ENCODE assay signal across 18 cellular contexts in the genomic region with DNA sequence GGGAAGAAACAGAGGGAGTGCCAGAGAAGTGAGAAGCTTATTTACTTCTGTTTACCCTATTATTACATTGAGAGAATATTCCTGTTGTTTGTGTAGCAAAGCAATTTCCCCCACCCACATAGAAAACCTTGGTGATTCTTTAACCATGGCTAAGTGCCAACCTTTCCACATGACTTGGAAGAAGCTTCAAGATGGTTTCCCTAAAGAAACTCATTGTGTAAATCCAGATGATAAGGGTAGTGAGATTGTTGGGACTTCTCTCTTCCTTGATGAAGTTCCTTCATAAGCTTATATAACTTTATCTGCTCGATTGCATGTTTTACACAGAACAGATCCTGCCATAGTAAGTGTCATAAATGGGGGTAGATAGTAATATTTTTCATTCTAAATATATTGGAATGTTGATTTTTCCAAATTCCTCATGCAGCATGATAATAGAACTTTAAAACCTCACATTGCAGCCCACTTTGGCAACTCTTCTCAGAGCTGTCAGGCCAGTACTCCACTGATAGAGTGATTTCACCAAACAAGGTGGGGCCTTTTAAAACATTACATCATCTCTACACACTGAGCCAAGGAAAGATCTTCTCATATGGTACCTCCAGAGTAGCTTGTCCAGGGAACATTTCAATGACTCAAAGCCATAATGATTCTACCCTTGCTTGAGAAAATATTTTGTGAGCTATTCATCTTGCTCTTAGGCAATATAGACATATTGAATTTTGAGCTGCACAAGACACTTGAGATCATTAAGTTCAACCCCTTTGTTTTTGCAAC. TPM values are rescaled to one million over a fixed set of nuclear protein-coding genes. Genes with fewer than 3 reads are reported as not detected.
A peak's percentile ranks its signal among the peaks of the same experiment; 100 is the strongest.
DNase-seq lines count a peak whose midpoint lies in the region; ATAC-seq, FAIRE-seq and TF ChIP-seq lines count a peak whose summit lies in the region.
"Had no signal": no experiment of that assay in that cellular context is flagged by ENCODE, and none has a peak within 500 bp of the region (broad histone marks: within the 10 kb centered on the region; RNA-seq: fewer than 3 reads in every experiment).

No MANE protein-coding gene starts in this region.

- in situ Hi-C loops in brain microvascular endothelial cell (cut with HindIII; ENCODE audit: low pct_ligation_motif_present, low sequenced_read_pairs) = no loop called here

- peak; percentile 81 for FAIRE-seq in keratinocyte (lab: Jason Lieb, UNC)

- H3K4me2 ChIP-seq in keratinocyte (ENCODE audit: control insufficient read depth, extremely low read depth, insufficient read depth, low read depth, low read length) = no peak overlapping the region

- no peak for ATAC-seq in activated CD4-positive, CD25-positive, alpha-beta regulatory T cell treated with anti-CD3 and anti-CD28 coated beads, Interleukin-2, amount 50 U/mL, for 24 hours

- no peak for TF ChIP-seq CTCF in brain microvascular endothelial cell (IDR thresholded peaks at IDR 0.05; ENCODE audit: low read depth, low read length, missing control alignments)
- TF ChIP-seq CTCF in keratinocyte (optimal IDR thresholded peaks at IDR 0.05 in 1 of 3, IDR thresholded peaks at IDR 0.05 in 1 of 3, conservative IDR thresholded peaks at IDR 0.05 in 1 of 3; ENCODE audit: extremely low read depth in 1 of 3, insufficient read depth in 2 of 3, low read length in 3 of 3) = no peak

- DNase-seq in HS-5 (ENCODE audit: low read depth) = peak; percentile 83
- peak; percentile 62 for DNase-seq in brain microvascular endothelial cell
- peak; percentile 58 for DNase-seq in keratinocyte (ENCODE audit: low read depth, low spot score)
- DNase-seq in DMS114 treated with DMSO at 0.1 percent for 48 hours (lab: John Stamatoyannopoulos, UW; ENCODE audit: unreplicated experiment) = no peak
- no peak for DNase-seq in T1000 (lab: John Stamatoyannopoulos, UW)
- DNase-seq in substantia nigra (lab: John Stamatoyannopoulos, UW) = no peak
- DNase-seq: activated CD4-positive, alpha-beta T cell treated with anti-CD3 and anti-CD28 coated beads for 48 hours; activated T-cell treated with anti-CD3 and anti-CD28 coated beads, Interleukin-2, amount 50 U/mL, for 48 hours; AML-193; amniotic stem cell; effector memory CD4-positive, alpha-beta T cell; H7; NCI-H2171 treated with DMSO at 0.1 percent for 48 hours; stimulated activated CD4-positive, alpha-beta T cell treated with anti-CD3 and anti-CD28 coated beads, Interleukin-2, amount 100 ng/mL, for 24 hours had no signal

- no peaks in the 10 kb centered on the region for H3K9me3 ChIP-seq in keratinocyte (ENCODE audit: control insufficient read depth, low read depth, low read length)
- H3K9me3 ChIP-seq: vagina had no signal

- H2AFZ ChIP-seq in ACC112 (ENCODE audit: low read length, unreplicated experiment) (peak overlapping the region; percentile 40), keratinocyte (ENCODE audit: control insufficient read depth, low read length) (no peak overlapping the region)
- H2AFZ ChIP-seq: parathyroid adenoma had no signal

- H4K20me1 ChIP-seq in keratinocyte (ENCODE audit: control insufficient read depth, extremely low read depth, insufficient read depth, low read length) = no peaks in the 10 kb centered on the region

- peaks cover 18% of the 10 kb centered on the region for H3K4me1 ChIP-seq in ACC112 (ENCODE audit: control insufficient read depth, insufficient read depth, low read length, unreplicated experiment)
- H3K4me1 ChIP-seq in keratinocyte (ENCODE audit: control insufficient read depth, extremely low read depth, insufficient read depth, low read length) = peaks cover 6% of the 10 kb centered on the region
- H3K4me1 ChIP-seq: parathyroid adenoma, vagina had no signal

- no peaks in the 10 kb centered on the region for H3K9me1 ChIP-seq in keratinocyte (ENCODE audit: control insufficient read depth, extremely low read depth, insufficient read depth, low read length)

- H3K36me3 ChIP-seq in ACC112 (ENCODE audit: insufficient read depth, low read length) (no peaks in the 10 kb centered on the region), brain microvascular endothelial cell (replicated peaks) (no peaks in the 10 kb centered on the region), keratinocyte (ENCODE audit: control insufficient read depth in 2 of 2, extremely low read depth in 1 of 2, insufficient read depth in 2 of 2, low read length in 2 of 2) (no peaks in the 10 kb centered on the region)
- H3K36me3 ChIP-seq: vagina had no signal

- H3K27me3 ChIP-seq in ACC112 (ENCODE audit: insufficient read depth, low read length) = no peaks in the 10 kb centered on the region
- no peaks in the 10 kb centered on the region for H3K27me3 ChIP-seq in brain microvascular endothelial cell (replicated peaks)
- H3K27me3 ChIP-seq in keratinocyte (ENCODE audit: control insufficient read depth, extremely low read depth, insufficient read depth, low read length) = no peaks in the 10 kb centered on the region
- H3K27me3 ChIP-seq: vagina had no signal

- H3K4me3 ChIP-seq in ACC112 (ENCODE audit: low read depth, low read length) (no peak overlapping the region), brain microvascular endothelial cell (ENCODE audit: low read depth, low read length) (no peak overlapping the region), keratinocyte (ENCODE audit: control insufficient read depth in 2 of 3, extremely low read depth in 1 of 3, insufficient read depth in 2 of 3, low read depth in 1 of 3, low read length in 3 of 3) (no peak overlapping the region)
- H3K4me3 ChIP-seq: vagina had no signal

- H3K27ac ChIP-seq in ACC112 (ENCODE audit: low read depth, low read length) (peak overlapping the region; percentile 82), brain microvascular endothelial cell (peak overlapping the region; percentile 1), keratinocyte (ENCODE audit: control insufficient read depth, insufficient read depth, low read length) (no peak overlapping the region), substantia nigra (ENCODE audit: low read depth, low read length, poor library complexity, severe bottlenecking) (no peak overlapping the region)
- H3K27ac ChIP-seq: parathyroid adenoma, vagina had no signal

- H3K79me2 ChIP-seq in ACC112 (ENCODE audit: control insufficient read depth, insufficient read depth, low read length, unreplicated experiment) = no peaks in the 10 kb centered on the region
- H3K79me2 ChIP-seq in keratinocyte (ENCODE audit: control insufficient read depth, insufficient read depth, low read length) = no peaks in the 10 kb centered on the region
- H3K79me2 ChIP-seq: parathyroid adenoma had no signal

- H3K9ac ChIP-seq in keratinocyte (ENCODE audit: control insufficient read depth, extremely low read depth, insufficient read depth, low read length) = no peak overlapping the region
- H3K9ac ChIP-seq: parathyroid adenoma had no signal

- dilution Hi-C loops in keratinocyte (cut with MboI; ENCODE audit: extremely low pct_ligation_motif_present, low sequenced_read_pairs) = no loop called here

RNA-seq across cellular contexts. Expression of a gene that starts 47.8 kb away (rescaled TPM):
- 17.2 to 27.5 TPM (median 21.1 TPM) in 3 replicates for polyA plus RNA-seq in keratinocyte
- polyA plus RNA-seq in keratinocyte (2011; ENCODE audit: low read depth) = 45.3 TPM
- 11.9 and 20.9 TPM in 2 replicates for polyA plus RNA-seq in keratinocyte (2011; cell fraction: cytosol; rRNA removed)
- polyA plus RNA-seq in keratinocyte (2011; cell fraction: nucleus; rRNA removed) = 25.6 and 35.9 TPM in 2 replicates
- 18.3 and 23.1 TPM in 2 replicates for polyA plus RNA-seq in keratinocyte (2012; ENCODE audit: low replicate concordance)
- polyA minus RNA-seq in keratinocyte = 10.2 to 56.7 TPM (median 27.9 TPM) in 3 replicates
- polyA minus RNA-seq in keratinocyte (2011; cell fraction: cytosol; rRNA and poly(A)+ RNA removed) = 10.6 TPM
- polyA minus RNA-seq in keratinocyte (2011; cell fraction: nucleus; rRNA and poly(A)+ RNA removed) = 40.2 and 76.2 TPM in 2 replicates

Comparison
In these comparisons a context has a peak if more than half of its experiments do, and no peak if none do; other contexts are left out.
1. H3K27ac ChIP-seq: peak in ACC112 (single experiment) and brain microvascular endothelial cell (single experiment); none in keratinocyte (single experiment) and substantia nigra (single experiment).
2. DNase-seq: peak in HS-5 (single experiment), brain microvascular endothelial cell (single experiment) and keratinocyte (single experiment); none in DMS114 treated with DMSO at 0.1 percent for 48 hours (single experiment), T1000 (single experiment) and substantia nigra (0 of 49).